8 cellular contexts compared by ENCODE assay signal in genomic region chr6:139291813-139292619, GRCh38. TPM values are rescaled to one million over a fixed set of nuclear protein-coding genes. Genes with fewer than 3 reads are reported as not detected.
A peak's percentile ranks its signal among the peaks of the same experiment; 100 is the strongest.
DNase-seq lines count a peak whose midpoint lies in the region; TF ChIP-seq lines count a peak whose summit lies in the region.

Gene TXLNB (minus strand): TSS chr6:139291998. CDS start chr6:139288899, 3,099 bp downstream.

- WGBS in ectodermal cell, 2 experiments, result 85 to 86% methylated on average over 5 of the region's 13 CpGs

- peak within 1 kb of the TSS; percentile 42 for H3K27ac ChIP-seq in ectodermal cell (ENCODE audit: insufficient read depth, low read depth, low read length, poor library complexity, severe bottlenecking)
- H3K27ac ChIP-seq in mucosa of rectum (ENCODE audit: low read depth in 2 of 2, low read length in 2 of 2), result peak within 1 kb of the TSS; percentile 69 to 76

- H3K36me3 ChIP-seq in ectodermal cell (ENCODE audit: control insufficient read depth, insufficient read depth, low read length) (no peaks in the 10 kb centered on the region), mucosa of rectum (ENCODE audit: control insufficient read depth in 2 of 2, insufficient read depth in 2 of 2, low read length in 2 of 2) (no peaks in the 10 kb centered on the region)

- in situ Hi-C loops in GM13977 (cut with MboI; ENCODE audit: low pct_unique_long_range_greater_than_20kb, low sequenced_read_pairs, unreplicated experiment), result no loop called here

- H3K9me3 ChIP-seq in ectodermal cell (ENCODE audit: control insufficient read depth, low read length) (no peaks in the 10 kb centered on the region), mucosa of rectum (ENCODE audit: control insufficient read depth in 2 of 2, low read length in 2 of 2) (no peaks in the 10 kb centered on the region)

- H3K27me3 ChIP-seq in ectodermal cell (ENCODE audit: control insufficient read depth, insufficient read depth, low read length, poor library complexity, severe bottlenecking) (no peaks in the 10 kb centered on the region), mucosa of rectum (ENCODE audit: control insufficient read depth in 2 of 2, insufficient read depth in 2 of 2, low read length in 2 of 2) (no peaks in the 10 kb centered on the region)

- H3K9ac ChIP-seq in mucosa of rectum (ENCODE audit: low read depth in 1 of 2, low read length in 2 of 2), result peak within 1 kb of the TSS; percentile 26 to 59

- H3K4me3 ChIP-seq in ectodermal cell (ENCODE audit: insufficient read depth, low read depth, low read length) (no peak within 1 kb of the TSS), mucosa of rectum (ENCODE audit: low read length in 2 of 2) (peak within 1 kb of the TSS; percentile 19 to 42)

- no peak for TF ChIP-seq CTCF in GM13977 (IDR thresholded peaks at IDR 0.05; ENCODE audit: extremely low read depth, insufficient read depth, missing control alignments)

- H3K4me1 ChIP-seq in ectodermal cell (ENCODE audit: control insufficient read depth, insufficient read depth, low read length), result peaks cover 11% of the 10 kb centered on the region
- H3K4me1 ChIP-seq in mucosa of rectum (ENCODE audit: control insufficient read depth in 2 of 2, insufficient read depth in 2 of 2, low read length in 2 of 2), result peaks cover 0 to 9% of the 10 kb centered on the region in 2 donors

- DNase-seq in GM13977 (ENCODE audit: low spot score) (peak; percentile 52), HCEC 1CT (peak; percentile 83), NCI-H146 (lab: John Stamatoyannopoulos, UW) (peak; percentile 98), NCI-H187 (lab: John Stamatoyannopoulos, UW) (no peak)
- peak; percentile 85 for DNase-seq in activated CD4-positive, alpha-beta T cell treated with anti-CD3 and anti-CD28 coated beads, Interleukin-2, amount 50 U/mL, for 1 hour
- DNase-seq in stimulated activated CD8-positive, alpha-beta memory T cell treated with anti-CD3 and anti-CD28 coated beads, Interleukin-4, amount 100 ng/mL, for 24 hours (ENCODE audit: low read depth), result peak; percentile 63

RNA-seq across cellular contexts. Expression of gene TXLNB, which starts in this region (rescaled TPM):
- polyA plus RNA-seq in ectodermal cell (2013, experiment 1 of 4), result 0.48 TPM
- 0.32 TPM for polyA plus RNA-seq in ectodermal cell (2013, experiment 2 of 4)
- 0.32 TPM for polyA plus RNA-seq in ectodermal cell (2013, experiment 3 of 4)
- polyA plus RNA-seq in ectodermal cell (2013, experiment 4 of 4), result 0.65 TPM

Comparison
In these comparisons a context has a peak if more than half of its experiments do, and no peak if none do; other contexts are left out.
1. DNase-seq: peak in GM13977 (single experiment), HCEC 1CT (single experiment), NCI-H146 (single experiment), activated CD4-positive, alpha-beta T cell treated with anti-CD3 and anti-CD28 coated beads, Interleukin-2, amount 50 U/mL, for 1 hour (single experiment) and stimulated activated CD8-positive, alpha-beta memory T cell treated with anti-CD3 and anti-CD28 coated beads, Interleukin-4, amount 100 ng/mL, for 24 hours (single experiment); none in NCI-H187 (0 of 2).